ENCODE assay signal across 19 cellular contexts in genomic region chr2:85926526-85926925, GRCh38.
"Had no signal": no experiment of that assay in that cellular context is flagged by ENCODE, and none has a peak within 500 bp of the region (broad histone marks: within the 10 kb centered on the region; RNA-seq: fewer than 3 reads in every experiment).

No MANE protein-coding gene starts in this region.

- DNase-seq: activated CD4-positive, alpha-beta T cell treated with anti-CD3 and anti-CD28 coated beads for 1 hour; activated CD4-positive, alpha-beta T cell treated with anti-CD3 and anti-CD28 coated beads, Interleukin-2, amount 50 U/mL, for 1 hour; activated T-cell treated with anti-CD3 and anti-CD28 coated beads, Interleukin-2, amount 50 U/mL, for 1 hour; brain microvascular endothelial cell; heart right ventricle; islet precursor cell; left colon; mesendoderm; mucosa of descending colon; naive B cell; occipital lobe; small intestine; T-helper 9 cell had no signal

- H3K4me3 ChIP-seq: ascending aorta, coronary artery, heart right ventricle, mucosa of descending colon, thoracic aorta had no signal

- ATAC-seq: activated naive CD4-positive, alpha-beta T cell treated with anti-CD3 and anti-CD28 coated beads, Interleukin-2, amount 50 U/mL, for 72 hours; left colon; mucosa of descending colon; sciatic nerve; stimulated activated memory B cell treated with anti-CD40 and anti-IgM and Interleukin-4, amounts not matched to agents 10 μg/mL and 1 μg/mL and 100 μg/mL, for 72 hours had no signal

- H3K27me3 ChIP-seq: ascending aorta, brain microvascular endothelial cell had no signal

- H3K4me1 ChIP-seq: ascending aorta had no signal

- H3K9me3 ChIP-seq: ascending aorta, heart right ventricle, mucosa of descending colon, thoracic aorta had no signal

- H3K27ac ChIP-seq: ascending aorta, brain microvascular endothelial cell, heart right ventricle, thoracic aorta had no signal

- H3K36me3 ChIP-seq: ascending aorta, brain microvascular endothelial cell, heart right ventricle, thoracic aorta had no signal
